1 cellular context compared by ENCODE assay signal in genomic region chr1:190022709-190023108, GRCh38.
TF ChIP-seq lines count a peak whose summit lies in the region.

No MANE protein-coding gene starts in this region.

TF ChIP-seq in HCT116, 20 proteins besides CTCF, POLR2A, EP300 and RAD21 (continued from another document):
- TF ChIP-seq SRF (IDR thresholded peaks at IDR 0.05; ENCODE audit: low read depth) (no peak), JUND (IDR thresholded peaks at IDR 0.05) (peak; percentile 53), ZNF274 (IDR thresholded peaks at IDR 0.05; ENCODE audit: low read depth, low read length) (no peak), SP1 (IDR thresholded peaks at IDR 0.05; ENCODE audit: low read depth) (0 out of 2 replicates have a peak, but pooled peaks have one; percentile 12), MAX (IDR thresholded peaks at IDR 0.05) (no peak), POLR2AphosphoS5 (IDR thresholded peaks at IDR 0.05; ENCODE audit: low read depth, low read length) (no peak), ZFX (IDR thresholded peaks at IDR 0.05) (no peak), EGR1 (IDR thresholded peaks at IDR 0.05; ENCODE audit: low read depth) (0 out of 2 replicates have a peak, but pooled peaks have one; percentile 13), SIN3A (IDR thresholded peaks at IDR 0.05; ENCODE audit: low read depth) (no peak), CBX3 (IDR thresholded peaks at IDR 0.05; ENCODE audit: low read depth) (no peak), FOSL1 (IDR thresholded peaks at IDR 0.05; ENCODE audit: low read depth) (peak; percentile 61)
- TF ChIP-seq, protein P1, sequence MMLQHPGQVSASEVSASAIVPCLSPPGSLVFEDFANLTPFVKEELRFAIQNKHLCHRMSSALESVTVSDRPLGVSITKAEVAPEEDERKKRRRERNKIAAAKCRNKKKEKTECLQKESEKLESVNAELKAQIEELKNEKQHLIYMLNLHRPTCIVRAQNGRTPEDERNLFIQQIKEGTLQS (IDR thresholded peaks at IDR 0.05) = no peak
